Comparison of ENCODE assay signal across 8 cellular contexts in the genomic region with DNA sequence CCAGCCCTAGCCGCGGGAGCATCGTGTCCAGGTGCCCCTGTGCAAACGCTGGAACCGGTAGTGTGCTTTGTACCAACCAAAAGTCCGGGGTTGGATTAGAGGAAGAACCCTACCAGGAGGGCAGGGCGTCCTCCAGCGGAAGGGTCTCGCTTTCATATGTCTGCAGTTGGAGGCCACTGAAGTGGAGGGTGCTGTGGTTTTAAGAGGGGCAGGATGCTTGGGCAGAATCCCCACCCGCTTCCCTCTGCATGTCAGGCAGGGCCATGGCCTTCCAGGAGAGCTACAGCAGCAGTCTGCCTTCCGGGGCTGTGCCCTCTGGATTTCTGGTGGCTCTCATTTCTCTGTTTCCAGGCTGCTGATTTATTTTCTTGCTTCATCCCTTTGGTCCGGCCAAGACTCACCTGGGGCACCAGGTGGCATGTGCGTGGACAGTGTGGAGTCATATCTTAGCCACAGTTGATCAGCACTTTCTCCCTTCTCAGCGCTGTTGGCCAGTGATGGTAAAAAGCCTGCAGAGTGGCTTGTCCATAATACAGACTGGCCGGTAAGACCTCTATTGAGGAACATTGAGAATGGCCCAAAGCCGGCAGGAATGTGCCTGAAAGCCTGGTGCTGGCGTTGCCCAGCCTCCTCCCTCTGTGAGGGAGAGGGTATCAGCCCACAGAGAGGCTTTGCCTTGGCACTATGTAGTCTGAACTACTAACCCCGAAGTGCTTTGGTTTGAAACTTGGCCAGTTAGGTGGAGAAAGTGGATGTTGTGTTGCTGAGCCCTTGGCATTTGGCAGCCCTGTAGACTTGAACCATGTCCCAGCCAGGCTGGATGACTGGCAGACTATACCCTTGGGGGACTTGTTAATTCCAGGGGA. TPM values are rescaled to one million over a fixed set of nuclear protein-coding genes. Genes with fewer than 3 reads are reported as not detected.
DNase-seq lines count a peak whose midpoint lies in the region; TF ChIP-seq lines count a peak whose summit lies in the region.

No MANE protein-coding gene starts in this region.

- DNase-seq in AG10803 (ENCODE audit: low read depth), result no peak
- peak; percentile 58 for DNase-seq in MG63
- peak; percentile 35 for DNase-seq in cerebellum (ENCODE audit: low spot score)
- DNase-seq in mesenchymal stem cell, result no peak
- no peak for DNase-seq in inferior parietal cortex (ENCODE audit: extremely low spot score)
- no peak for DNase-seq in NCI-H2107 treated with DMSO at 0.1 percent for 48 hours (lab: John Stamatoyannopoulos, UW; ENCODE audit: unreplicated experiment)
- no peak for DNase-seq in stimulated activated CD4-positive, alpha-beta T cell treated with anti-CD3 and anti-CD28 coated beads, Interleukin-15, amount 100 ng/mL, for 24 hours
- no peak for DNase-seq in GF-D8 (lab: John Stamatoyannopoulos, UW)

- 50% methylated on average over 18 of the region's 18 CpGs for WGBS in mesenchymal stem cell

- peak overlapping the region; percentile 12 for H2AK5ac ChIP-seq in mesenchymal stem cell (ENCODE audit: low read length, severe bottlenecking)

- H3K14ac ChIP-seq in mesenchymal stem cell (ENCODE audit: low read length in 2 of 2), result peak overlapping the region in 1 of 2 experiments; percentile 91

- no peak overlapping the region for H4K91ac ChIP-seq in mesenchymal stem cell (ENCODE audit: low read length)

- no peak overlapping the region for H3K27ac ChIP-seq in mesenchymal stem cell (ENCODE audit: low read length, poor library complexity, severe bottlenecking)

- H3K18ac ChIP-seq in mesenchymal stem cell (ENCODE audit: low read depth in 1 of 2, low read length in 2 of 2), result peak overlapping the region in 1 of 2 experiments; percentile 97

- no peak for TF ChIP-seq CTCF in AG10803 (conservative IDR thresholded peaks at IDR 0.05; ENCODE audit: low read length)

- H3K4me3 ChIP-seq in AG10803 (ENCODE audit: low read length) (peak overlapping the region; percentile 71), MG63 (peak overlapping the region; percentile 55), mesenchymal stem cell (ENCODE audit: insufficient read depth in 1 of 2, low read depth in 1 of 2, low read length in 2 of 2) (peak overlapping the region; percentile 74 to 83)

- peak overlapping the region in 1 of 2 experiments; percentile 84 for H3K4ac ChIP-seq in mesenchymal stem cell (ENCODE audit: low read depth in 1 of 2, low read length in 2 of 2)

- peak overlapping the region; percentile 12 for H2BK15ac ChIP-seq in mesenchymal stem cell (ENCODE audit: low read depth, poor library complexity, severe bottlenecking)

- no peak overlapping the region for H2BK120ac ChIP-seq in mesenchymal stem cell (ENCODE audit: low read depth, low read length)

- H2AFZ ChIP-seq in mesenchymal stem cell (ENCODE audit: low read depth, low read length), result no peak overlapping the region

- H2BK5ac ChIP-seq in mesenchymal stem cell (ENCODE audit: low read depth, low read length, poor library complexity, severe bottlenecking), result no peak overlapping the region

- peak overlapping the region; percentile 27 to 66 for H3K23ac ChIP-seq in mesenchymal stem cell (ENCODE audit: low read length in 2 of 2)

- peak overlapping the region; percentile 79 for H3K9ac ChIP-seq in mesenchymal stem cell (ENCODE audit: low read length)

- H4K8ac ChIP-seq in mesenchymal stem cell (ENCODE audit: low read length), result peak overlapping the region; percentile 5

- no peaks in the 10 kb centered on the region for H3K36me3 ChIP-seq in MG63
- peaks cover 0 to 8% of the 10 kb centered on the region in 2 experiments for H3K36me3 ChIP-seq in mesenchymal stem cell (ENCODE audit: control insufficient read depth in 1 of 2, insufficient read depth in 2 of 2, low read depth in 1 of 2, low read length in 2 of 2)

- peaks cover 23% of the 10 kb centered on the region for H3K79me1 ChIP-seq in mesenchymal stem cell (replicated peaks; ENCODE audit: low read length, poor library complexity, severe bottlenecking)

- H2BK12ac ChIP-seq in mesenchymal stem cell (ENCODE audit: low read length in 2 of 2), result peak overlapping the region; percentile 3 to 19

- H3K27me3 ChIP-seq in MG63 (no peaks in the 10 kb centered on the region), mesenchymal stem cell (ENCODE audit: control insufficient read depth in 1 of 2, insufficient read depth in 1 of 2, low read length in 2 of 2) (no peaks in the 10 kb centered on the region)

- peaks cover 34% of the 10 kb centered on the region for H3K4me1 ChIP-seq in mesenchymal stem cell (ENCODE audit: control insufficient read depth, insufficient read depth, low read depth, low read length)

- H3K9me3 ChIP-seq in MG63 (no peaks in the 10 kb centered on the region), mesenchymal stem cell (ENCODE audit: control insufficient read depth, low read length) (no peaks in the 10 kb centered on the region)

- H3K4me2 ChIP-seq in mesenchymal stem cell (ENCODE audit: low read length, poor library complexity, severe bottlenecking), result peak overlapping the region; percentile 99

RNA-seq across cellular contexts. Expression of gene AGAP1, which starts 1.8 kb away (rescaled TPM):
- 5.8 and 8.8 TPM in 2 replicates for total RNA-seq in MG63 (2014; rRNA removed; shearing (Covaris generic); ENCODE audit: low replicate concordance)
- total RNA-seq in cerebellum, result 68.2 TPM
- polyA plus RNA-seq in mesenchymal stem cell (2013, experiment 1 of 2), result 19.4 TPM
- 19.3 TPM for polyA plus RNA-seq in mesenchymal stem cell (2013, experiment 2 of 2)

Comparison
In these comparisons a context has a peak if more than half of its experiments do, and no peak if none do; other contexts are left out.
1. DNase-seq: peak in MG63 (single experiment) and cerebellum (single experiment); none in AG10803 (single experiment), mesenchymal stem cell (single experiment), inferior parietal cortex (single experiment), NCI-H2107 treated with DMSO at 0.1 percent for 48 hours (single experiment), stimulated activated CD4-positive, alpha-beta T cell treated with anti-CD3 and anti-CD28 coated beads, Interleukin-15, amount 100 ng/mL, for 24 hours (single experiment) and GF-D8 (single experiment).
2. Peak in every context shown above with its lines, with median percentiles within 50 percentile points of each other: H3K4me3 ChIP-seq.